Comparison of ENCODE assay signal across 9 cellular contexts in genomic region chr17:37743612-37743874, GRCh38. TPM values are rescaled to one million over a fixed set of nuclear protein-coding genes. Genes with fewer than 3 reads are reported as not detected.
DNase-seq lines count a peak whose midpoint lies in the region; ATAC-seq and TF ChIP-seq lines count a peak whose summit lies in the region.
"Had no signal": no experiment of that assay in that cellular context is flagged by ENCODE, and none has a peak within 500 bp of the region (broad histone marks: within the 10 kb centered on the region; RNA-seq: fewer than 3 reads in every experiment).

No MANE protein-coding gene starts in this region.

- 0% methylated on average over 6 of the region's 19 CpGs for WGBS in esophagus muscularis mucosa
- WGBS in ovary, 3 donors, result 3 to 6% (median 4%) methylated on average over 19 of the region's 19 CpGs

- ATAC-seq in HG02798 (IDR thresholded peaks at IDR 0.05; ENCODE audit: poor library complexity, unreplicated experiment), result no peak
- ATAC-seq in activated CD4-positive, CD25-positive, alpha-beta regulatory T cell treated with anti-CD3 and anti-CD28 coated beads, Interleukin-2, amount 50 U/mL, for 24 hours, result no peak

- H3K27ac ChIP-seq in esophagus muscularis mucosa (replicated peaks in 1 of 4), result no peak overlapping the region
- no peak overlapping the region for H3K27ac ChIP-seq in ovary

- intact Hi-C loops in esophagus muscularis mucosa (cut with DNase I) (loop anchor here (10.0 kb wide), 1 partner anchor 99 kb away; the partner anchor contains the start of gene DDX52), ovary (cut with DNase I) (no loop called here)

- CTCF ChIA-PET in GM10248 (lab: Yijun Ruan, JAX), result interaction anchor here (1.5 to 1.6 kb wide), 2 partner anchors 9 to 27 kb away, joined by 3 to 8 read pairs; no protein-coding TSS in a partner anchor

- TF ChIP-seq CTCF in GM10248 (IDR thresholded peaks at IDR 0.05; ENCODE audit: control extremely low read depth, extremely low read depth, low read depth, missing control alignments), result no peak
- no peak for TF ChIP-seq CTCF in esophagus muscularis mucosa (IDR thresholded peaks at IDR 0.05)
- TF ChIP-seq CTCF in ovary (IDR thresholded peaks at IDR 0.05), result no peak

- H3K27me3 ChIP-seq in esophagus muscularis mucosa (peaks cover 10 to 95% (median 71%) of the 10 kb centered on the region in 4 donors), ovary (peaks cover 3% of the 10 kb centered on the region)

- DNase-seq in GM10248 (ENCODE audit: extremely low spot score), result peak; percentile 65
- DNase-seq in HPDE6-E6E7 (ENCODE audit: extremely low spot score), result peak; percentile 27
- DNase-seq in esophagus muscularis mucosa (ENCODE audit: extremely low spot score), result no peak
- DNase-seq in ovary, result no peak
- no peak for DNase-seq in AG20443 (ENCODE audit: low spot score)
- DNase-seq in DMS114 treated with DMSO at 0.1 percent for 48 hours (lab: John Stamatoyannopoulos, UW; ENCODE audit: unreplicated experiment), result no peak

- no peaks in the 10 kb centered on the region for H3K36me3 ChIP-seq in esophagus muscularis mucosa
- no peaks in the 10 kb centered on the region for H3K36me3 ChIP-seq in ovary

- H3K4me1 ChIP-seq in esophagus muscularis mucosa, result peaks cover 32 to 43% (median 39%) of the 10 kb centered on the region in 4 donors
- peaks cover 9% of the 10 kb centered on the region for H3K4me1 ChIP-seq in ovary (ENCODE audit: insufficient read depth)

- H3K9me3 ChIP-seq in esophagus muscularis mucosa, result no peaks in the 10 kb centered on the region
- no peaks in the 10 kb centered on the region for H3K9me3 ChIP-seq in ovary

- TF ChIP-seq POLR2A in esophagus muscularis mucosa (IDR thresholded peaks at IDR 0.05; ENCODE audit: low read depth), result no peak
- TF ChIP-seq POLR2A in ovary (IDR thresholded peaks at IDR 0.05), result no peak

- H3K4me3 ChIP-seq in esophagus muscularis mucosa, result peak overlapping the region; percentile 34 to 52 (median 42)
- peak overlapping the region; percentile 12 for H3K4me3 ChIP-seq in ovary

- POLR2A ChIA-PET in GM10248 (lab: Yijun Ruan, JAX), result interaction anchor here (0.6 kb wide), 2 partner anchors 72 to 879 kb away, joined by 3 to 5 read pairs; no protein-coding TSS in a partner anchor

- TF ChIP-seq EP300 in esophagus muscularis mucosa (IDR thresholded peaks at IDR 0.05), result no peak
- TF ChIP-seq EP300 in ovary (IDR thresholded peaks at IDR 0.05), result no peak

RNA-seq across cellular contexts. Expression of gene HNF1B, which starts 1.3 kb away (rescaled TPM):
- total RNA-seq in esophagus muscularis mucosa (not detected), ovary (1 to 10 TPM in 2 of 7 donors, under 1 TPM in 3, not detected in 2; 0.60 to 9.5 (median 0.84) TPM)
- polyA plus RNA-seq in ovary, result under 1 TPM in 1 of 2 donors, not detected in 1; 0.05 TPM
- total RNA-seq: temporal lobe had no signal

Comparison
In these comparisons a context has a peak if more than half of its experiments do, and no peak if none do; other contexts are left out.
1. DNase-seq: peak in GM10248 (single experiment) and HPDE6-E6E7 (single experiment); none in esophagus muscularis mucosa (single experiment), ovary (0 of 5), AG20443 (single experiment) and DMS114 treated with DMSO at 0.1 percent for 48 hours (single experiment).